Comparison of ENCODE assay signal across 1 cellular context in the genomic region with DNA sequence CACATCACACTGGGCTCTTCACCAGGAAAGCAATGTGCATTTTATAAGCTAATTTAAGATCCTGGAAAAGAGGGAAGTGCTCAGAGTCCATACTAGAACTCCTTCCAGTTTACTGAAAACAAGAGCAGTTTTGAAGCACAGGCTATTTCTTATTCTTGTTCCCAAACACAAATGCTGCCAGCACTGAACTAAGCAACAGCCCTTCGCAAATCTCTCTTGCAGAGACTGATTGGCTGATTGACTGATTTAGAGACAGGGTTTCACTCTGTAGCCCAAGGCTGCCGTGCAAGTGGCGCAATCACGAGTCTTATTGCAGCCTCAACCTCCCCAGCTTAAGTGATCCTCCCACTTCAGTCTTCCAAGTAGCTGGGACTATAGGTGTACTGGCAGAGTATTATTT.
TF ChIP-seq lines count a peak whose summit lies in the region.

No MANE protein-coding gene starts in this region.

TF ChIP-seq in GM23338, 12 proteins besides CTCF, POLR2A, EP300 and RAD21 (continued from another document):
- TF ChIP-seq EZH2phosphoT487 (IDR thresholded peaks at IDR 0.05; ENCODE audit: unreplicated experiment) (no peak), JUNB (IDR thresholded peaks at IDR 0.05; ENCODE audit: unreplicated experiment) (no peak), POLR2AphosphoS5 (IDR thresholded peaks at IDR 0.05; ENCODE audit: low read depth) (no peak), ZNF331 (CRISPR knock-in tag; IDR thresholded peaks at IDR 0.05; ENCODE audit: low read depth) (no peak), STAT1 (IDR thresholded peaks at IDR 0.05; ENCODE audit: unreplicated experiment) (no peak)
- TF ChIP-seq, protein P1, sequence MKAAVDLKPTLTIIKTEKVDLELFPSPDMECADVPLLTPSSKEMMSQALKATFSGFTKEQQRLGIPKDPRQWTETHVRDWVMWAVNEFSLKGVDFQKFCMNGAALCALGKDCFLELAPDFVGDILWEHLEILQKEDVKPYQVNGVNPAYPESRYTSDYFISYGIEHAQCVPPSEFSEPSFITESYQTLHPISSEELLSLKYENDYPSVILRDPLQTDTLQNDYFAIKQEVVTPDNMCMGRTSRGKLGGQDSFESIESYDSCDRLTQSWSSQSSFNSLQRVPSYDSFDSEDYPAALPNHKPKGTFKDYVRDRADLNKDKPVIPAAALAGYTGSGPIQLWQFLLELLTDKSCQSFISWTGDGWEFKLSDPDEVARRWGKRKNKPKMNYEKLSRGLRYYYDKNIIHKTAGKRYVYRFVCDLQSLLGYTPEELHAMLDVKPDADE (IDR thresholded peaks at IDR 0.05): no peak
- TF ChIP-seq, protein P2, sequence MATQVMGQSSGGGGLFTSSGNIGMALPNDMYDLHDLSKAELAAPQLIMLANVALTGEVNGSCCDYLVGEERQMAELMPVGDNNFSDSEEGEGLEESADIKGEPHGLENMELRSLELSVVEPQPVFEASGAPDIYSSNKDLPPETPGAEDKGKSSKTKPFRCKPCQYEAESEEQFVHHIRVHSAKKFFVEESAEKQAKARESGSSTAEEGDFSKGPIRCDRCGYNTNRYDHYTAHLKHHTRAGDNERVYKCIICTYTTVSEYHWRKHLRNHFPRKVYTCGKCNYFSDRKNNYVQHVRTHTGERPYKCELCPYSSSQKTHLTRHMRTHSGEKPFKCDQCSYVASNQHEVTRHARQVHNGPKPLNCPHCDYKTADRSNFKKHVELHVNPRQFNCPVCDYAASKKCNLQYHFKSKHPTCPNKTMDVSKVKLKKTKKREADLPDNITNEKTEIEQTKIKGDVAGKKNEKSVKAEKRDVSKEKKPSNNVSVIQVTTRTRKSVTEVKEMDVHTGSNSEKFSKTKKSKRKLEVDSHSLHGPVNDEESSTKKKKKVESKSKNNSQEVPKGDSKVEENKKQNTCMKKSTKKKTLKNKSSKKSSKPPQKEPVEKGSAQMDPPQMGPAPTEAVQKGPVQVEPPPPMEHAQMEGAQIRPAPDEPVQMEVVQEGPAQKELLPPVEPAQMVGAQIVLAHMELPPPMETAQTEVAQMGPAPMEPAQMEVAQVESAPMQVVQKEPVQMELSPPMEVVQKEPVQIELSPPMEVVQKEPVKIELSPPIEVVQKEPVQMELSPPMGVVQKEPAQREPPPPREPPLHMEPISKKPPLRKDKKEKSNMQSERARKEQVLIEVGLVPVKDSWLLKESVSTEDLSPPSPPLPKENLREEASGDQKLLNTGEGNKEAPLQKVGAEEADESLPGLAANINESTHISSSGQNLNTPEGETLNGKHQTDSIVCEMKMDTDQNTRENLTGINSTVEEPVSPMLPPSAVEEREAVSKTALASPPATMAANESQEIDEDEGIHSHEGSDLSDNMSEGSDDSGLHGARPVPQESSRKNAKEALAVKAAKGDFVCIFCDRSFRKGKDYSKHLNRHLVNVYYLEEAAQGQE (IDR thresholded peaks at IDR 0.05; ENCODE audit: unreplicated experiment): no peak
